In the genomic region with DNA sequence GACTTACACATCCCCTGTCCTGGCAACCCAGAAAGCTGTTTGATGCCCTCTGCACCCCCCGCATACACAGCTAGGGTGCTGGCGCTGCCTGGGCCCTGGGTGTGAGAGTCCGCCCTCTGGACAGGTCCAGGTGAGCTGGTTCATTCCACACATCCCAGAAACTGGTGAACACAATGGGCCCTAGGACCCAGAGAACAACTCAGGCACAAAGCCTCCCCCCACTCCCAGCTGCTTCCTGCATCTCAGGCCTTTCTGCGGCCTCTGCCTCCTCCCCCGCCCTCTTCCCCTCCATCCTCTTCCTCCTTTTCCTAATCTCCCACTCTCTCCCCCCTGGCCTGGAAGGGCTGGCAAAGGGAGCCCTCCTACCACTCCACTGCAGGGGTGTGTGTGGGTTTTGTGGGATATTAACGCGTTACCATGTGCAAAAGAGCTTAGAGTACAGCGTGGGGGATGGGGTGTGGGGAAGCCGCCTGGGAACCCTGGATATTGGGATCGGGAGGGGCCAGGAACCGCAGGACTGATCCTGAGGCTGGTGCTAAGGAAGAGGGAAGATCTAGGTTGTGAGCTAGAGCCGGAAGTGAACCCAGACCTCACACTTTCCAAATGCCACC, we compare ENCODE assay signal across 8 cellular contexts. TPM values are rescaled to one million over a fixed set of nuclear protein-coding genes. Genes with fewer than 3 reads are reported as not detected.
DNase-seq lines count a peak whose midpoint lies in the region; ATAC-seq and TF ChIP-seq lines count a peak whose summit lies in the region.

No MANE protein-coding gene starts in this region.

- H3K9ac ChIP-seq in stomach smooth muscle (ENCODE audit: low read length in 2 of 2) = peak overlapping the region; percentile 69 to 71

- intact Hi-C loops in activated CD4-positive, alpha-beta memory T cell treated with anti-CD3 and anti-CD28 coated beads for 36 hours (cut with micrococcal nuclease) = loop anchor here (1.0 to 2.0 kb wide), 3 partner anchors 9 to 21 kb away; a partner anchor contains a TSS

- peak overlapping the region; percentile 87 for H3K4me3 Mint-ChIP-seq in activated CD4-positive, alpha-beta memory T cell treated with anti-CD3 and anti-CD28 coated beads for 36 hours

- H3K27ac ChIP-seq in mesodermal cell (ENCODE audit: low read depth, low read length, severe bottlenecking) (peak overlapping the region; percentile 79), stomach smooth muscle (ENCODE audit: low read length) (peak overlapping the region; percentile 71)

- TF ChIP-seq CTCF in epithelial cell of esophagus (IDR thresholded peaks at IDR 0.05; ENCODE audit: insufficient read depth, low read depth, low read length, missing control alignments) = no peak

- CTCF ChIA-PET in activated CD4-positive, alpha-beta memory T cell treated with anti-CD3 and anti-CD28 coated beads for 36 hours (lab: Charles Lee) = interaction anchor here (0.6 to 6.2 kb wide), 13 partner anchors 9 to 335 kb away, joined by 3 to 82 read pairs (median 6); a partner anchor contains a TSS

- H3K4me1 ChIP-seq in mesodermal cell (ENCODE audit: control insufficient read depth, insufficient read depth, low read length, poor library complexity, severe bottlenecking) (peaks cover 37% of the 10 kb centered on the region), stomach smooth muscle (ENCODE audit: control insufficient read depth, insufficient read depth, low read length) (peaks cover 65% of the 10 kb centered on the region)

- ATAC-seq in HG03095 (IDR thresholded peaks at IDR 0.05; ENCODE audit: unreplicated experiment) = peak; percentile 25
- no peak for ATAC-seq in GM21723 (IDR thresholded peaks at IDR 0.05; ENCODE audit: unreplicated experiment)

- H3K4me3 ChIP-seq in epithelial cell of esophagus (ENCODE audit: low read length) = peak overlapping the region; percentile 74
- peak overlapping the region; percentile 90 for H3K4me3 ChIP-seq in mesodermal cell (ENCODE audit: extremely low read depth, insufficient read depth, low read length, poor library complexity, severe bottlenecking)
- peak overlapping the region; percentile 64 to 79 for H3K4me3 ChIP-seq in stomach smooth muscle (ENCODE audit: low read length in 2 of 2)

- H3K27me3 ChIP-seq in stomach smooth muscle (ENCODE audit: control insufficient read depth in 1 of 2, insufficient read depth in 2 of 2, low read length in 2 of 2) = no peaks in the 10 kb centered on the region

- DNase-seq in DMS79 treated with DMSO at 0.1 percent for 48 hours (lab: John Stamatoyannopoulos, UW) = peak; percentile 81
- DNase-seq in NCI-H510A (lab: John Stamatoyannopoulos, UW) = peak; percentile 90
- peak; percentile 72 for DNase-seq in activated CD4-positive, alpha-beta memory T cell treated with anti-CD3 and anti-CD28 coated beads for 36 hours
- DNase-seq in epithelial cell of esophagus (ENCODE audit: low read depth) = peak; percentile 90

- 0 to 3% methylated on average over 4 to 9 of the region's 12 CpGs for WGBS in mesodermal cell (ENCODE audit: insufficient coverage in 2 of 2), 2 experiments

- H3K36me3 ChIP-seq in mesodermal cell (ENCODE audit: control insufficient read depth, insufficient read depth, low read length) = peaks cover 1% of the 10 kb centered on the region
- H3K36me3 ChIP-seq in stomach smooth muscle (ENCODE audit: control insufficient read depth in 2 of 2, insufficient read depth in 2 of 2, low read length in 2 of 2) = no peaks in the 10 kb centered on the region

- H3K27me3 Mint-ChIP-seq in activated CD4-positive, alpha-beta memory T cell treated with anti-CD3 and anti-CD28 coated beads for 36 hours = no peaks in the 10 kb centered on the region

- peaks cover 31% of the 10 kb centered on the region for H3K4me1 Mint-ChIP-seq in activated CD4-positive, alpha-beta memory T cell treated with anti-CD3 and anti-CD28 coated beads for 36 hours (ENCODE audit: low read depth)

- H3K36me3 Mint-ChIP-seq in activated CD4-positive, alpha-beta memory T cell treated with anti-CD3 and anti-CD28 coated beads for 36 hours = peaks cover 15% of the 10 kb centered on the region

- H3K27ac Mint-ChIP-seq in activated CD4-positive, alpha-beta memory T cell treated with anti-CD3 and anti-CD28 coated beads for 36 hours = peak overlapping the region; percentile 97

- POLR2A ChIA-PET in activated CD4-positive, alpha-beta memory T cell treated with anti-CD3 and anti-CD28 coated beads for 36 hours (lab: Charles Lee) = interaction anchor here (0.6 to 2.1 kb wide), 4 partner anchors 9 to 21 kb away, joined by 3 to 19 read pairs (median 5); no protein-coding TSS in a partner anchor

- no peaks in the 10 kb centered on the region for H3K9me3 Mint-ChIP-seq in activated CD4-positive, alpha-beta memory T cell treated with anti-CD3 and anti-CD28 coated beads for 36 hours

- H3K9me3 ChIP-seq in mesodermal cell (ENCODE audit: control insufficient read depth, low read length) (no peaks in the 10 kb centered on the region), stomach smooth muscle (ENCODE audit: control insufficient read depth in 2 of 2, low read length in 2 of 2) (no peaks in the 10 kb centered on the region)

RNA-seq across cellular contexts. Expression of a gene that starts 1.6 kb away (rescaled TPM):
- total RNA-seq in activated CD4-positive, alpha-beta memory T cell treated with anti-CD3 and anti-CD28 coated beads for 36 hours = 10 to 100 TPM; 84.3 to 86.1 TPM
- 45.5 TPM for polyA plus RNA-seq in mesodermal cell (2013, experiment 1 of 2)
- 36.7 TPM for polyA plus RNA-seq in mesodermal cell (2013, experiment 2 of 2)

RNA-seq across cellular contexts. Expression of a gene that starts 13.8 kb away (rescaled TPM):
- total RNA-seq in activated CD4-positive, alpha-beta memory T cell treated with anti-CD3 and anti-CD28 coated beads for 36 hours = under 1 TPM in 1 of 2 experiments, not detected in 1; 0.59 TPM
- 2.4 TPM for polyA plus RNA-seq in mesodermal cell (2013, experiment 1 of 2)
- polyA plus RNA-seq in mesodermal cell (2013, experiment 2 of 2) = 1.3 TPM

RNA-seq across cellular contexts. Expression of a gene that starts 22.1 kb away (rescaled TPM):
- 1 to 10 TPM; 3.4 to 3.7 TPM for total RNA-seq in activated CD4-positive, alpha-beta memory T cell treated with anti-CD3 and anti-CD28 coated beads for 36 hours
- 26.6 TPM for polyA plus RNA-seq in mesodermal cell (2013, experiment 1 of 2)
- polyA plus RNA-seq in mesodermal cell (2013, experiment 2 of 2) = 18.7 TPM

RNA-seq across cellular contexts. Expression of a gene that starts 49.4 kb away (rescaled TPM):
- 1 to 10 TPM; 2.3 to 3.7 TPM for total RNA-seq in activated CD4-positive, alpha-beta memory T cell treated with anti-CD3 and anti-CD28 coated beads for 36 hours
- 852 TPM for polyA plus RNA-seq in mesodermal cell (2013, experiment 1 of 2)
- 735 TPM for polyA plus RNA-seq in mesodermal cell (2013, experiment 2 of 2)

RNA-seq across cellular contexts. Expression of a gene that starts 56.9 kb away (rescaled TPM):
- 10 to 100 TPM; 13.3 to 14.6 TPM for total RNA-seq in activated CD4-positive, alpha-beta memory T cell treated with anti-CD3 and anti-CD28 coated beads for 36 hours
- polyA plus RNA-seq in mesodermal cell (2013, experiment 1 of 2) = 34.0 TPM
- polyA plus RNA-seq in mesodermal cell (2013, experiment 2 of 2) = 27.2 TPM
